Comparison of ENCODE assay signal across 9 cellular contexts in genomic region chr21:36535618-36536241, GRCh38.
A peak's percentile ranks its signal among the peaks of the same experiment; 100 is the strongest.
DNase-seq lines count a peak whose midpoint lies in the region; ATAC-seq and TF ChIP-seq lines count a peak whose summit lies in the region.
"Had no signal": no experiment of that assay in that cellular context is flagged by ENCODE, and none has a peak within 500 bp of the region (broad histone marks: within the 10 kb centered on the region; RNA-seq: fewer than 3 reads in every experiment).

No MANE protein-coding gene starts in this region.

- ATAC-seq in HG02759 (IDR thresholded peaks at IDR 0.05; ENCODE audit: unreplicated experiment) = peak; percentile 79

- no peaks in the 10 kb centered on the region for H3K27me3 ChIP-seq in KMS-11 (ENCODE audit: insufficient read depth, low read depth)
- H3K27me3 ChIP-seq: BLaER1 treated with 17β-estradiol and CSF1 and Interleukin-3, amounts not matched to agents 10 nM and 100 nM had no signal

- peak overlapping the region; percentile 27 for H3K4me2 ChIP-seq in KMS-11

- TF ChIP-seq POLR2A in GM19099 (IDR thresholded peaks at IDR 0.05; ENCODE audit: extremely low read depth, insufficient read length, low read depth) = peak; percentile 39

- CTCF ChIA-PET in GM10248 (lab: Yijun Ruan, JAX) = interaction anchor here (0.7 to 4.1 kb wide), 7 partner anchors 9 to 95 kb away, joined by 3 to 30 read pairs (median 3); no protein-coding TSS in a partner anchor
- CTCF ChIA-PET in RWPE1 (lab: Yijun Ruan, JAX) = no interaction called here

- H3K4me1 ChIP-seq in KMS-11 (ENCODE audit: low read depth, poor library complexity, severe bottlenecking) = peaks cover 40% of the 10 kb centered on the region

- no peaks in the 10 kb centered on the region for H3K36me3 ChIP-seq in KMS-11 (ENCODE audit: insufficient read depth)
- H3K36me3 ChIP-seq: BLaER1 treated with 17β-estradiol and CSF1 and Interleukin-3, amounts not matched to agents 10 nM and 100 nM had no signal

- no peaks in the 10 kb centered on the region for H3K79me2 ChIP-seq in KMS-11 (ENCODE audit: insufficient read depth, low read depth)

- DNase-seq in GM10248 (ENCODE audit: extremely low spot score) (peak; percentile 67), NCI-H526 treated with DMSO at 0.1 percent for 48 hours (lab: John Stamatoyannopoulos, UW) (no peak), iPS-NIHi11 (ENCODE audit: low spot score) (no peak), NCI-H774 (lab: John Stamatoyannopoulos, UW) (no peak), RWPE1 (ENCODE audit: low spot score) (no peak)

- POLR2A ChIA-PET in GM10248 (lab: Yijun Ruan, JAX) = interaction anchor here (2.0 kb wide), 1 partner anchor 23 kb away, joined by 10 read pairs; no protein-coding TSS in a partner anchor
- POLR2A ChIA-PET in RWPE1 (lab: Yijun Ruan, JAX; ENCODE audit: low non-redundant PET) = no interaction called here

- H3K27ac ChIP-seq in KMS-11 (peak overlapping the region; percentile 63), RWPE1 (no peak overlapping the region)
- H3K27ac ChIP-seq: BLaER1 treated with 17β-estradiol and CSF1 and Interleukin-3, amounts not matched to agents 10 nM and 100 nM had no signal

- no peak overlapping the region for H3K4me3 ChIP-seq in KMS-11 (IDR thresholded peaks at IDR 0.05; ENCODE audit: insufficient read depth, low read depth, low read length)
- H3K4me3 ChIP-seq: BLaER1 treated with 17β-estradiol and CSF1 and Interleukin-3, amounts not matched to agents 10 nM and 100 nM had no signal

- TF ChIP-seq CTCF in GM10248 (IDR thresholded peaks at IDR 0.05; ENCODE audit: control extremely low read depth, extremely low read depth, low read depth, missing control alignments) (no peak), KMS-11 (conservative IDR thresholded peaks at IDR 0.05; ENCODE audit: low read depth, low read length) (no peak), RWPE1 (conservative IDR thresholded peaks at IDR 0.05; ENCODE audit: low read depth) (no peak)

- H2AFZ ChIP-seq in KMS-11 (ENCODE audit: low read depth) = no peak overlapping the region

- H3K9ac ChIP-seq in KMS-11 = peak overlapping the region; percentile 25; the same call in 1 of the 2 replicates
- H3K9ac ChIP-seq: BLaER1 treated with 17β-estradiol and CSF1 and Interleukin-3, amounts not matched to agents 10 nM and 100 nM had no signal

- H4K20me1 ChIP-seq in KMS-11 (ENCODE audit: insufficient read depth) = no peaks in the 10 kb centered on the region
- H4K20me1 ChIP-seq: BLaER1 treated with 17β-estradiol and CSF1 and Interleukin-3, amounts not matched to agents 10 nM and 100 nM had no signal
